ENCODE assay signal across 19 cellular contexts in genomic region chr2:43465234-43465633, GRCh38.
DNase-seq lines count a peak whose midpoint lies in the region; TF ChIP-seq lines count a peak whose summit lies in the region.
"Had no signal": no experiment of that assay in that cellular context is flagged by ENCODE, and none has a peak within 500 bp of the region (broad histone marks: within the 10 kb centered on the region; RNA-seq: fewer than 3 reads in every experiment).

No MANE protein-coding gene starts in this region.

- H3K9me3 ChIP-seq in suprapubic skin (no peaks in the 10 kb centered on the region), MM.1S (replicated peaks; ENCODE audit: insufficient read depth, low read length) (no peaks in the 10 kb centered on the region)
- no peaks in the 10 kb centered on the region for H3K9me3 ChIP-seq in effector memory CD4-positive, alpha-beta T cell (ENCODE audit: control insufficient read depth, low read length)
- H3K9me3 ChIP-seq: left lung had no signal

- H3K4me2 ChIP-seq in MM.1S (ENCODE audit: low read depth, low read length): no peak overlapping the region

- TF ChIP-seq POLR2A in suprapubic skin (IDR thresholded peaks at IDR 0.05): no peak

- H3K4me1 ChIP-seq in ACC112 (ENCODE audit: control insufficient read depth, insufficient read depth, low read length, unreplicated experiment) (peaks cover 80% of the 10 kb centered on the region), suprapubic skin (peaks cover 59% of the 10 kb centered on the region), MM.1S (ENCODE audit: low read length) (peaks cover 31% of the 10 kb centered on the region)
- no peaks in the 10 kb centered on the region for H3K4me1 ChIP-seq in effector memory CD4-positive, alpha-beta T cell (ENCODE audit: control insufficient read depth, insufficient read depth, low read length, poor library complexity, severe bottlenecking)

- intact Hi-C loops in dorsolateral prefrontal cortex (cut with DNase I): loop anchor here in 1 of 2 donors (10.0 kb wide), 1 partner anchor 160 kb away; no protein-coding TSS in a partner anchor

- peaks cover 92% of the 10 kb centered on the region for H3K4me1 Mint-ChIP-seq in mesothelial cell of epicardium

- no peaks in the 10 kb centered on the region for H3K27me3 Mint-ChIP-seq in mesothelial cell of epicardium (ENCODE audit: low read depth)
- H3K27me3 Mint-ChIP-seq: activated naive CD8-positive, alpha-beta T cell treated with anti-CD3 and anti-CD28 coated beads, Interleukin-2, amount 50 U/mL, for 24 hours; stimulated activated naive B cell treated with anti-CD40 and anti-IgM and Interleukin-4, amounts not matched to agents 10 μg/mL and 1 μg/mL and 100 μg/mL, for 72 hours had no signal

- no peak for DNase-seq in mesothelial cell of epicardium (ENCODE audit: low spot score in 2 of 2, unreplicated experiment in 2 of 2)
- no peak for DNase-seq in suprapubic skin (ENCODE audit: low spot score in 2 of 2)
- no peak for DNase-seq in GM10248 (ENCODE audit: extremely low spot score)
- DNase-seq in effector memory CD4-positive, alpha-beta T cell: no peak
- DNase-seq in dorsolateral prefrontal cortex: no peak
- no peak for DNase-seq in MM.1S
- DNase-seq: activated CD4-positive, alpha-beta T cell treated with anti-CD3 and anti-CD28 coated beads for 48 hours; activated effector memory CD4-positive, alpha-beta T cell treated with Interleukin-2 at 50 U/mL for 16 hours; activated naive CD8-positive, alpha-beta T cell treated with anti-CD3 and anti-CD28 coated beads, Interleukin-2, amount 50 U/mL, for 24 hours; DMS153; effector CD4-positive, alpha-beta T cell; left lung; NCI-H187 treated with DMSO at 0.1 percent for 48 hours; RPMI8226; stimulated activated naive B cell treated with anti-CD40 and anti-IgM and Interleukin-4, amounts not matched to agents 10 μg/mL and 1 μg/mL and 100 μg/mL, for 72 hours; SW 1271 had no signal

- peaks cover 16% of the 10 kb centered on the region for H3F3A ChIP-seq in MM.1S (ENCODE audit: insufficient read depth, low read length)

- peak overlapping the region; percentile 92 for H3K27ac ChIP-seq in ACC112 (ENCODE audit: low read depth, low read length)
- peak overlapping the region; percentile 81; the same call in 1 of the 2 replicates for H3K27ac ChIP-seq in VCaP
- H3K27ac ChIP-seq in suprapubic skin: peak overlapping the region; percentile 64
- no peak overlapping the region for H3K27ac ChIP-seq in effector memory CD4-positive, alpha-beta T cell (ENCODE audit: insufficient read depth, low read length, poor library complexity, severe bottlenecking)
- peak overlapping the region in 13 of 59 donors; percentile 7 to 61 (median 36) for H3K27ac ChIP-seq in dorsolateral prefrontal cortex
- no peak overlapping the region for H3K27ac ChIP-seq in MM.1S (ENCODE audit: low read length)
- H3K27ac ChIP-seq: cardiac muscle cell had no signal

- H4K20me1 ChIP-seq in MM.1S (ENCODE audit: insufficient read depth, low read length): no peaks in the 10 kb centered on the region

- H3K36me3 Mint-ChIP-seq in mesothelial cell of epicardium: no peaks in the 10 kb centered on the region

- WGBS in suprapubic skin: 68% methylated on average over 2 of the region's 2 CpGs

- TF ChIP-seq CTCF in VCaP (conservative IDR thresholded peaks at IDR 0.05) (no peak), mesothelial cell of epicardium (IDR thresholded peaks at IDR 0.05; ENCODE audit: unreplicated experiment) (no peak), suprapubic skin (IDR thresholded peaks at IDR 0.05) (no peak), GM10248 (IDR thresholded peaks at IDR 0.05; ENCODE audit: control extremely low read depth, extremely low read depth, low read depth, missing control alignments) (no peak), dorsolateral prefrontal cortex (IDR thresholded peaks at IDR 0.05 in 54 of 56, conservative IDR thresholded peaks at IDR 0.05 in 2 of 56; ENCODE audit: low read depth in 1 of 56, partially characterized antibody in 56 of 56) (no peak), MM.1S (IDR thresholded peaks at IDR 0.05; ENCODE audit: low read length) (no peak)

- peak overlapping the region; percentile 84 for H3K27ac Mint-ChIP-seq in mesothelial cell of epicardium
- H3K27ac Mint-ChIP-seq: activated naive CD8-positive, alpha-beta T cell treated with anti-CD3 and anti-CD28 coated beads, Interleukin-2, amount 50 U/mL, for 24 hours had no signal

- H2AFZ ChIP-seq in ACC112 (ENCODE audit: low read length, unreplicated experiment) (peak overlapping the region; percentile 57), MM.1S (ENCODE audit: low read length) (no peak overlapping the region)

- H3K9ac ChIP-seq in MM.1S (ENCODE audit: low read length): no peak overlapping the region

- no peak overlapping the region for H3K4me3 Mint-ChIP-seq in mesothelial cell of epicardium
- H3K4me3 Mint-ChIP-seq: activated naive CD8-positive, alpha-beta T cell treated with anti-CD3 and anti-CD28 coated beads, Interleukin-2, amount 50 U/mL, for 24 hours; stimulated activated naive B cell treated with anti-CD40 and anti-IgM and Interleukin-4, amounts not matched to agents 10 μg/mL and 1 μg/mL and 100 μg/mL, for 72 hours had no signal

- CTCF ChIA-PET in GM10248 (lab: Yijun Ruan, JAX): interaction anchor here (1.3 to 3.1 kb wide), 6 partner anchors 8 to 236 kb away, joined by 3 to 11 read pairs (median 4); no protein-coding TSS in a partner anchor

- H3K9me2 ChIP-seq in MM.1S (replicated peaks; ENCODE audit: insufficient read depth, low read length): no peaks in the 10 kb centered on the region

- no peaks in the 10 kb centered on the region for H3K36me3 ChIP-seq in ACC112 (ENCODE audit: insufficient read depth, low read length)
- H3K36me3 ChIP-seq in suprapubic skin: no peaks in the 10 kb centered on the region
- no peaks in the 10 kb centered on the region for H3K36me3 ChIP-seq in effector memory CD4-positive, alpha-beta T cell (ENCODE audit: control insufficient read depth, insufficient read depth, low read length)
- H3K36me3 ChIP-seq in MM.1S (replicated peaks; ENCODE audit: insufficient read depth, low read length): no peaks in the 10 kb centered on the region
- H3K36me3 ChIP-seq: cardiac muscle cell, left lung had no signal

- H3K79me2 ChIP-seq in ACC112 (ENCODE audit: control insufficient read depth, insufficient read depth, low read length, unreplicated experiment) (no peaks in the 10 kb centered on the region), MM.1S (ENCODE audit: low read length) (no peaks in the 10 kb centered on the region)

- POLR2A ChIA-PET in GM10248 (lab: Yijun Ruan, JAX): no interaction called here

- H3K27me3 ChIP-seq in ACC112 (ENCODE audit: insufficient read depth, low read length): no peaks in the 10 kb centered on the region
- H3K27me3 ChIP-seq in suprapubic skin: no peaks in the 10 kb centered on the region
- no peaks in the 10 kb centered on the region for H3K27me3 ChIP-seq in effector memory CD4-positive, alpha-beta T cell (replicated peaks; ENCODE audit: control insufficient read depth, insufficient read depth, low read length, poor library complexity, severe bottlenecking)
- H3K27me3 ChIP-seq in dorsolateral prefrontal cortex: no peaks in the 10 kb centered on the region
- H3K27me3 ChIP-seq in MM.1S (replicated peaks; ENCODE audit: insufficient read depth, low read length): no peaks in the 10 kb centered on the region
- H3K27me3 ChIP-seq: cardiac muscle cell, left lung had no signal

- no peaks in the 10 kb centered on the region for H3K9me3 Mint-ChIP-seq in mesothelial cell of epicardium
- H3K9me3 Mint-ChIP-seq: activated naive CD8-positive, alpha-beta T cell treated with anti-CD3 and anti-CD28 coated beads, Interleukin-2, amount 50 U/mL, for 24 hours; stimulated activated naive B cell treated with anti-CD40 and anti-IgM and Interleukin-4, amounts not matched to agents 10 μg/mL and 1 μg/mL and 100 μg/mL, for 72 hours had no signal

- TF ChIP-seq EP300 in suprapubic skin (IDR thresholded peaks at IDR 0.05): no peak

- H3K4me3 ChIP-seq in ACC112 (ENCODE audit: low read depth, low read length): peak overlapping the region; percentile 50; the same call in 1 of the 2 replicates
- H3K4me3 ChIP-seq in suprapubic skin: no peak overlapping the region
- no peak overlapping the region for H3K4me3 ChIP-seq in effector memory CD4-positive, alpha-beta T cell (ENCODE audit: insufficient read depth, low read depth, low read length, poor library complexity, severe bottlenecking)
- no peak overlapping the region for H3K4me3 ChIP-seq in dorsolateral prefrontal cortex
- H3K4me3 ChIP-seq in MM.1S (ENCODE audit: low read length): no peak overlapping the region
- H3K4me3 ChIP-seq: cardiac muscle cell, left lung had no signal

Comparison
In these comparisons a context has a peak if more than half of its experiments do, and no peak if none do; other contexts are left out.
1. H3K27ac ChIP-seq: peak in ACC112 (single experiment), VCaP (single experiment) and suprapubic skin (single experiment); none in effector memory CD4-positive, alpha-beta T cell (single experiment) and MM.1S (single experiment).